In the genomic region with DNA sequence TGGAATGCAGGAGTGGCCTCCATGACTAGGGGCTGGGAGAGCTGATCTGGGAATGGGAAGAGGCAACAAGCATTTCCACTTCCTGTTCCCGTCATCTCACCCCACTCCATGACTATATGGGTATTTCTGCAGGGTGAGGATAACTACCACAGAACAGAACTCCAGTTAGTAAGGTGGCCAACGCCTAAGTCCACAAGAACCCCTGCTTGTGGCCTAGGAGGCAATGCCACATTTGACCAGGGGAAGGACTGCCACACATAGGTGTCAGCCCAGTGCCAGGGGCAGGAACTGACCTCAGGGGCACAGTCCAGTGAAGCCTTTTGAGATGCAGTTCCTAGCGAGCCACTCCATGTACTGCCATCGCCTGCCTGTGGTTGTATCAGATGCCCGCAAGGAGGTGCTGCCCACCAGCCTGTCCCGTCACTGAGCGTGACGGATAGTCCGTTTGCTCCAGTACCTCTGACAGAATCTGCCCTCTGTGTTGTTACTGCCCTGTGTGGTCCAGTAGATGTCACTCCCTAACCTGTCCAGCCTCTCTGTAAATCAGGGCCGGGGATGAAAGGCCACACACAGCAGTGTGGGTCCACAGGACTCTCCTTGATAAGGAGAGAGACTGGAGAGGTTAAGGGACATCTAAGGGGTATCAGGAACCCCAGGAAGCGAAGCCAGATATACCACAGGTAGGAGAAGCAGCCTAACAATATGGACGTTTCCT, we compare ENCODE assay signal across 1 cellular context.
TF ChIP-seq lines count a peak whose summit lies in the region.

No MANE protein-coding gene starts in this region.

TF ChIP-seq in HepG2, 621 proteins besides CTCF, POLR2A, EP300 and RAD21 (continued from another document and continues in another):
- TF ChIP-seq ETV5 (CRISPR knock-in tag; IDR thresholded peaks at IDR 0.05; ENCODE audit: borderline replicate concordance) (peak; percentile 48; the same call in 1 of the 2 replicates), RXRA (CRISPR knock-in tag; IDR thresholded peaks at IDR 0.05) (peak; percentile 86), SP4 (CRISPR knock-in tag; IDR thresholded peaks at IDR 0.05) (peak; percentile 57; the same call in 1 of the 2 replicates), ARID2 (CRISPR knock-in tag; IDR thresholded peaks at IDR 0.05; ENCODE audit: borderline replicate concordance) (peak; percentile 55; the same call in 1 of the 2 replicates), ZNF350 (CRISPR knock-in tag; IDR thresholded peaks at IDR 0.05; ENCODE audit: borderline replicate concordance, low read depth) (peak; percentile 87), ZNF225 (CRISPR knock-in tag; IDR thresholded peaks at IDR 0.05) (0 out of 2 replicates have a peak, but pooled peaks have one; percentile 57), ZNF12 (CRISPR knock-in tag; IDR thresholded peaks at IDR 0.05) (no peak; the same call in 1 of the 2 replicates), CREM (IDR thresholded peaks at IDR 0.05) (peak; percentile 55; the same call in 1 of the 2 replicates), CREM (CRISPR knock-in tag; IDR thresholded peaks at IDR 0.05) (no peak), AGO2 (optimal IDR thresholded peaks at IDR 0.05; ENCODE audit: low read depth, low read length) (no peak), ELF3 (CRISPR knock-in tag; IDR thresholded peaks at IDR 0.05) (peak; percentile 65), TBL1XR1 (IDR thresholded peaks at IDR 0.05; ENCODE audit: borderline replicate concordance, low read length, partially characterized antibody) (peak; percentile 38), ARNTL (CRISPR knock-in tag; IDR thresholded peaks at IDR 0.05) (peak; percentile 11; the same call in 1 of the 2 replicates), POLR2AphosphoS2 (IDR thresholded peaks at IDR 0.05; ENCODE audit: low read depth, low read length) (no peak), ELF1 (CRISPR knock-in tag; IDR thresholded peaks at IDR 0.05) (peak; percentile 46; the same call in 1 of the 2 replicates), ZNF577 (CRISPR knock-in tag; IDR thresholded peaks at IDR 0.05; ENCODE audit: borderline replicate concordance, low read depth) (no peak), MXD4 (CRISPR knock-in tag; IDR thresholded peaks at IDR 0.05) (peak; percentile 65; the same call in 1 of the 2 replicates), HDAC1 (CRISPR knock-in tag; IDR thresholded peaks at IDR 0.05) (peak; percentile 72), ARHGAP35 (CRISPR knock-in tag; IDR thresholded peaks at IDR 0.05; ENCODE audit: borderline replicate concordance) (0 out of 2 replicates have a peak, but pooled peaks have one; percentile 68), ZBTB42 (CRISPR knock-in tag; IDR thresholded peaks at IDR 0.05) (no peak), MIXL1 (CRISPR knock-in tag; IDR thresholded peaks at IDR 0.05) (peak; percentile 58; the same call in 1 of the 2 replicates), ZMYM4 (CRISPR knock-in tag; IDR thresholded peaks at IDR 0.05) (0 out of 2 replicates have a peak, but pooled peaks have one; percentile 63), ZNF670 (CRISPR knock-in tag; IDR thresholded peaks at IDR 0.05; ENCODE audit: borderline replicate concordance) (peak; percentile 59; the same call in 1 of the 2 replicates), ZNF619 (CRISPR knock-in tag; IDR thresholded peaks at IDR 0.05) (0 out of 2 replicates have a peak, but pooled peaks have one; percentile 28), ZNF589 (CRISPR knock-in tag; conservative IDR thresholded peaks at IDR 0.05) (no peak), ZNF709 (CRISPR knock-in tag; IDR thresholded peaks at IDR 0.05) (no peak), FOXJ3 (CRISPR knock-in tag; IDR thresholded peaks at IDR 0.05; ENCODE audit: borderline replicate concordance) (no peak), HNRNPL (IDR thresholded peaks at IDR 0.05; ENCODE audit: low read depth, low read length) (peak; percentile 88), ZNF232 (CRISPR knock-in tag; IDR thresholded peaks at IDR 0.05; ENCODE audit: borderline replicate concordance) (peak; percentile 18; the same call in 1 of the 2 replicates)
- TF ChIP-seq, protein P1, sequence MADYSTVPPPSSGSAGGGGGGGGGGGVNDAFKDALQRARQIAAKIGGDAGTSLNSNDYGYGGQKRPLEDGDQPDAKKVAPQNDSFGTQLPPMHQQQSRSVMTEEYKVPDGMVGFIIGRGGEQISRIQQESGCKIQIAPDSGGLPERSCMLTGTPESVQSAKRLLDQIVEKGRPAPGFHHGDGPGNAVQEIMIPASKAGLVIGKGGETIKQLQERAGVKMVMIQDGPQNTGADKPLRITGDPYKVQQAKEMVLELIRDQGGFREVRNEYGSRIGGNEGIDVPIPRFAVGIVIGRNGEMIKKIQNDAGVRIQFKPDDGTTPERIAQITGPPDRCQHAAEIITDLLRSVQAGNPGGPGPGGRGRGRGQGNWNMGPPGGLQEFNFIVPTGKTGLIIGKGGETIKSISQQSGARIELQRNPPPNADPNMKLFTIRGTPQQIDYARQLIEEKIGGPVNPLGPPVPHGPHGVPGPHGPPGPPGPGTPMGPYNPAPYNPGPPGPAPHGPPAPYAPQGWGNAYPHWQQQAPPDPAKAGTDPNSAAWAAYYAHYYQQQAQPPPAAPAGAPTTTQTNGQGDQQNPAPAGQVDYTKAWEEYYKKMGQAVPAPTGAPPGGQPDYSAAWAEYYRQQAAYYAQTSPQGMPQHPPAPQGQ (CRISPR knock-in tag; IDR thresholded peaks at IDR 0.05; ENCODE audit: borderline replicate concordance): no peak
- TF ChIP-seq, protein P2, sequence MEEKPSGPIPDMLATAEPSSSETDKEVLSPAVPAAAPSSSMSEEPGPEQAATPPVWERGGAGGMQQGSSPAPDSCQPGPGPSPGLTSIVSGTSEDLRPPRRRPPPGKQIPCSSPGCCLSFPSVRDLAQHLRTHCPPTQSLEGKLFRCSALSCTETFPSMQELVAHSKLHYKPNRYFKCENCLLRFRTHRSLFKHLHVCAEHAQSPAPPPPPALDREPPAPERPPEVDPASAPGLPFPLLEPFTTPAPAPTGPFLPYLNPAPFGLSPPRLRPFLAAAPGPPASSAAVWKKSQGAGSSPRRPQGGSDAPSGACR (CRISPR knock-in tag; IDR thresholded peaks at IDR 0.05): 0 out of 2 replicates have a peak, but pooled peaks have one; percentile 7
- TF ChIP-seq, protein P3, sequence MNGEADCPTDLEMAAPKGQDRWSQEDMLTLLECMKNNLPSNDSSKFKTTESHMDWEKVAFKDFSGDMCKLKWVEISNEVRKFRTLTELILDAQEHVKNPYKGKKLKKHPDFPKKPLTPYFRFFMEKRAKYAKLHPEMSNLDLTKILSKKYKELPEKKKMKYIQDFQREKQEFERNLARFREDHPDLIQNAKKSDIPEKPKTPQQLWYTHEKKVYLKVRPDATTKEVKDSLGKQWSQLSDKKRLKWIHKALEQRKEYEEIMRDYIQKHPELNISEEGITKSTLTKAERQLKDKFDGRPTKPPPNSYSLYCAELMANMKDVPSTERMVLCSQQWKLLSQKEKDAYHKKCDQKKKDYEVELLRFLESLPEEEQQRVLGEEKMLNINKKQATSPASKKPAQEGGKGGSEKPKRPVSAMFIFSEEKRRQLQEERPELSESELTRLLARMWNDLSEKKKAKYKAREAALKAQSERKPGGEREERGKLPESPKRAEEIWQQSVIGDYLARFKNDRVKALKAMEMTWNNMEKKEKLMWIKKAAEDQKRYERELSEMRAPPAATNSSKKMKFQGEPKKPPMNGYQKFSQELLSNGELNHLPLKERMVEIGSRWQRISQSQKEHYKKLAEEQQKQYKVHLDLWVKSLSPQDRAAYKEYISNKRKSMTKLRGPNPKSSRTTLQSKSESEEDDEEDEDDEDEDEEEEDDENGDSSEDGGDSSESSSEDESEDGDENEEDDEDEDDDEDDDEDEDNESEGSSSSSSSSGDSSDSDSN (CRISPR knock-in tag; IDR thresholded peaks at IDR 0.05): peak; percentile 82
- TF ChIP-seq, protein P4, sequence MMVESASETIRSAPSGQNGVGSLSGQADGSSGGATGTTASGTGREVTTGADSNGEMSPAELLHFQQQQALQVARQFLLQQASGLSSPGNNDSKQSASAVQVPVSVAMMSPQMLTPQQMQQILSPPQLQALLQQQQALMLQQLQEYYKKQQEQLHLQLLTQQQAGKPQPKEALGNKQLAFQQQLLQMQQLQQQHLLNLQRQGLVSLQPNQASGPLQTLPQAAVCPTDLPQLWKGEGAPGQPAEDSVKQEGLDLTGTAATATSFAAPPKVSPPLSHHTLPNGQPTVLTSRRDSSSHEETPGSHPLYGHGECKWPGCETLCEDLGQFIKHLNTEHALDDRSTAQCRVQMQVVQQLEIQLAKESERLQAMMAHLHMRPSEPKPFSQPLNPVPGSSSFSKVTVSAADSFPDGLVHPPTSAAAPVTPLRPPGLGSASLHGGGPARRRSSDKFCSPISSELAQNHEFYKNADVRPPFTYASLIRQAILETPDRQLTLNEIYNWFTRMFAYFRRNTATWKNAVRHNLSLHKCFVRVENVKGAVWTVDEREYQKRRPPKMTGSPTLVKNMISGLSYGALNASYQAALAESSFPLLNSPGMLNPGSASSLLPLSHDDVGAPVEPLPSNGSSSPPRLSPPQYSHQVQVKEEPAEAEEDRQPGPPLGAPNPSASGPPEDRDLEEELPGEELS (CRISPR knock-in tag; IDR thresholded peaks at IDR 0.05): peak; percentile 52; the same call in 1 of the 2 replicates
- TF ChIP-seq, protein P5, sequence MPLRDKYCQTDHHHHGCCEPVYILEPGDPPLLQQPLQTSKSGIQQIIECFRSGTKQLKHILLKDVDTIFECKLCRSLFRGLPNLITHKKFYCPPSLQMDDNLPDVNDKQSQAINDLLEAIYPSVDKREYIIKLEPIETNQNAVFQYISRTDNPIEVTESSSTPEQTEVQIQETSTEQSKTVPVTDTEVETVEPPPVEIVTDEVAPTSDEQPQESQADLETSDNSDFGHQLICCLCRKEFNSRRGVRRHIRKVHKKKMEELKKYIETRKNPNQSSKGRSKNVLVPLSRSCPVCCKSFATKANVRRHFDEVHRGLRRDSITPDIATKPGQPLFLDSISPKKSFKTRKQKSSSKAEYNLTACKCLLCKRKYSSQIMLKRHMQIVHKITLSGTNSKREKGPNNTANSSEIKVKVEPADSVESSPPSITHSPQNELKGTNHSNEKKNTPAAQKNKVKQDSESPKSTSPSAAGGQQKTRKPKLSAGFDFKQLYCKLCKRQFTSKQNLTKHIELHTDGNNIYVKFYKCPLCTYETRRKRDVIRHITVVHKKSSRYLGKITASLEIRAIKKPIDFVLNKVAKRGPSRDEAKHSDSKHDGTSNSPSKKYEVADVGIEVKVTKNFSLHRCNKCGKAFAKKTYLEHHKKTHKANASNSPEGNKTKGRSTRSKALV (CRISPR knock-in tag; IDR thresholded peaks at IDR 0.05): no peak
- TF ChIP-seq, protein P6, sequence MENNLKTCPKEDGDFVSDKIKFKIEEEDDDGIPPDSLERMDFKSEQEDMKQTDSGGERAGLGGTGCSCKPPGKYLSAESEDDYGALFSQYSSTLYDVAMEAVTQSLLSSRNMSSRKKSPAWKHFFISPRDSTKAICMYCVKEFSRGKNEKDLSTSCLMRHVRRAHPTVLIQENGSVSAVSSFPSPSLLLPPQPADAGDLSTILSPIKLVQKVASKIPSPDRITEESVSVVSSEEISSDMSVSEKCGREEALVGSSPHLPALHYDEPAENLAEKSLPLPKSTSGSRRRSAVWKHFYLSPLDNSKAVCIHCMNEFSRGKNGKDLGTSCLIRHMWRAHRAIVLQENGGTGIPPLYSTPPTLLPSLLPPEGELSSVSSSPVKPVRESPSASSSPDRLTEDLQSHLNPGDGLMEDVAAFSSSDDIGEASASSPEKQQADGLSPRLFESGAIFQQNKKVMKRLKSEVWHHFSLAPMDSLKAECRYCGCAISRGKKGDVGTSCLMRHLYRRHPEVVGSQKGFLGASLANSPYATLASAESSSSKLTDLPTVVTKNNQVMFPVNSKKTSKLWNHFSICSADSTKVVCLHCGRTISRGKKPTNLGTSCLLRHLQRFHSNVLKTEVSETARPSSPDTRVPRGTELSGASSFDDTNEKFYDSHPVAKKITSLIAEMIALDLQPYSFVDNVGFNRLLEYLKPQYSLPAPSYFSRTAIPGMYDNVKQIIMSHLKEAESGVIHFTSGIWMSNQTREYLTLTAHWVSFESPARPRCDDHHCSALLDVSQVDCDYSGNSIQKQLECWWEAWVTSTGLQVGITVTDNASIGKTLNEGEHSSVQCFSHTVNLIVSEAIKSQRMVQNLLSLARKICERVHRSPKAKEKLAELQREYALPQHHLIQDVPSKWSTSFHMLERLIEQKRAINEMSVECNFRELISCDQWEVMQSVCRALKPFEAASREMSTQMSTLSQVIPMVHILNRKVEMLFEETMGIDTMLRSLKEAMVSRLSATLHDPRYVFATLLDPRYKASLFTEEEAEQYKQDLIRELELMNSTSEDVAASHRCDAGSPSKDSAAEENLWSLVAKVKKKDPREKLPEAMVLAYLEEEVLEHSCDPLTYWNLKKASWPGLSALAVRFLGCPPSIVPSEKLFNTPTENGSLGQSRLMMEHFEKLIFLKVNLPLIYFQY (CRISPR knock-in tag; IDR thresholded peaks at IDR 0.05; ENCODE audit: borderline replicate concordance): peak; percentile 37; the same call in 1 of the 2 replicates
- TF ChIP-seq, protein P7, sequence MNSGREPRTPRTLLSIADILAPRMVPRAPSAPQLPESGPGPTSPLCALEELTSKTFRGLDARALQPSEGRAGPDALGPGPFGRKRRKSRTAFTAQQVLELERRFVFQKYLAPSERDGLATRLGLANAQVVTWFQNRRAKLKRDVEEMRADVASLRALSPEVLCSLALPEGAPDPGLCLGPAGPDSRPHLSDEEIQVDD (CRISPR knock-in tag; IDR thresholded peaks at IDR 0.05; ENCODE audit: borderline replicate concordance): no peak
- TF ChIP-seq, protein P8, sequence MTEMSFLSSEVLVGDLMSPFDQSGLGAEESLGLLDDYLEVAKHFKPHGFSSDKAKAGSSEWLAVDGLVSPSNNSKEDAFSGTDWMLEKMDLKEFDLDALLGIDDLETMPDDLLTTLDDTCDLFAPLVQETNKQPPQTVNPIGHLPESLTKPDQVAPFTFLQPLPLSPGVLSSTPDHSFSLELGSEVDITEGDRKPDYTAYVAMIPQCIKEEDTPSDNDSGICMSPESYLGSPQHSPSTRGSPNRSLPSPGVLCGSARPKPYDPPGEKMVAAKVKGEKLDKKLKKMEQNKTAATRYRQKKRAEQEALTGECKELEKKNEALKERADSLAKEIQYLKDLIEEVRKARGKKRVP (CRISPR knock-in tag; IDR thresholded peaks at IDR 0.05): 0 out of 4 replicates have a peak, but pooled peaks of 1 of the 2 experiments have one; percentile 3
- TF ChIP-seq, protein P9, sequence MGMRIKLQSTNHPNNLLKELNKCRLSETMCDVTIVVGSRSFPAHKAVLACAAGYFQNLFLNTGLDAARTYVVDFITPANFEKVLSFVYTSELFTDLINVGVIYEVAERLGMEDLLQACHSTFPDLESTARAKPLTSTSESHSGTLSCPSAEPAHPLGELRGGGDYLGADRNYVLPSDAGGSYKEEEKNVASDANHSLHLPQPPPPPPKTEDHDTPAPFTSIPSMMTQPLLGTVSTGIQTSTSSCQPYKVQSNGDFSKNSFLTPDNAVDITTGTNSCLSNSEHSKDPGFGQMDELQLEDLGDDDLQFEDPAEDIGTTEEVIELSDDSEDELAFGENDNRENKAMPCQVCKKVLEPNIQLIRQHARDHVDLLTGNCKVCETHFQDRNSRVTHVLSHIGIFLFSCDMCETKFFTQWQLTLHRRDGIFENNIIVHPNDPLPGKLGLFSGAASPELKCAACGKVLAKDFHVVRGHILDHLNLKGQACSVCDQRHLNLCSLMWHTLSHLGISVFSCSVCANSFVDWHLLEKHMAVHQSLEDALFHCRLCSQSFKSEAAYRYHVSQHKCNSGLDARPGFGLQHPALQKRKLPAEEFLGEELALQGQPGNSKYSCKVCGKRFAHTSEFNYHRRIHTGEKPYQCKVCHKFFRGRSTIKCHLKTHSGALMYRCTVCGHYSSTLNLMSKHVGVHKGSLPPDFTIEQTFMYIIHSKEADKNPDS (CRISPR knock-in tag; IDR thresholded peaks at IDR 0.05): 0 out of 2 replicates have a peak, but pooled peaks have one; percentile 39
- TF ChIP-seq, protein P10, sequence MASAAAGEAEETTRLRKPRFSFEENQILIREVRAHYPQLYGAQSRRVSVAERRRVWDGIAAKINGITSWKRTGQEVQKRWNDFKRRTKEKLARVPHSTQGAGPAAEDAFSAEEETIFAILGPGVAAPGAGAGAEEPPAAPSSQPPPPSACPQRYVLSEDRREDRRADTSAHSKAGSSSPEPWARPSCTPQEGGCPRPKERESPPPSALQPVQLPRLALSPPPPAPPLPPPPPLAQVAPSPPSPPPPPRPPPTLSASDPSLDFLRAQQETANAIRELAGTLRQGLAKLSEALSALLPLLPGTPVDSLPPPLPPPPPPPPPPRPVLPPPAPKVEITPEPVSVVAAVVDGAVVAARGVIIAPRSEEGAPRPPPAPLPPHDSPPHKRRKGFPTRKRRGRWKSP (CRISPR knock-in tag; IDR thresholded peaks at IDR 0.05): peak; percentile 77
